Comparison of ENCODE assay signal across 13 cellular contexts in genomic region chr11:892106-892505, GRCh38. TPM values are rescaled to one million over a fixed set of nuclear protein-coding genes. Genes with fewer than 3 reads are reported as not detected.
DNase-seq lines count a peak whose midpoint lies in the region; ATAC-seq and TF ChIP-seq lines count a peak whose summit lies in the region.
"Had no signal": no experiment of that assay in that cellular context is flagged by ENCODE, and none has a peak within 500 bp of the region (broad histone marks: within the 10 kb centered on the region; RNA-seq: fewer than 3 reads in every experiment).

No MANE protein-coding gene starts in this region.

- no peaks in the 10 kb centered on the region for H3K27me3 Mint-ChIP-seq in brain
- H3K27me3 Mint-ChIP-seq in glutamatergic neuron (ENCODE audit: unreplicated experiment): peaks cover 19% of the 10 kb centered on the region

- no peaks in the 10 kb centered on the region for H3K9me3 Mint-ChIP-seq in brain
- H3K9me3 Mint-ChIP-seq in glutamatergic neuron (ENCODE audit: unreplicated experiment): peaks cover 4% of the 10 kb centered on the region
- H3K9me3 Mint-ChIP-seq: activated T-cell treated with anti-CD3 and anti-CD28 coated beads, Interleukin-2, amount 50 U/mL, for 4 hours had no signal

- DNase-seq in NCI-H82 (lab: John Stamatoyannopoulos, UW) (peak; percentile 21), NCI-H82 treated with DMSO at 0.1 percent for 48 hours (lab: John Stamatoyannopoulos, UW; ENCODE audit: unreplicated experiment) (no peak), retinal pigment epithelial cell (ENCODE audit: low read depth) (no peak), glutamatergic neuron (no peak)
- DNase-seq: activated CD4-positive, alpha-beta T cell treated with anti-CD3 and anti-CD28 coated beads for 4 hours; activated T-cell treated with anti-CD3 and anti-CD28 coated beads, Interleukin-2, amount 50 U/mL, for 4 hours; amygdala; DMS79 treated with DMSO at 0.1 percent for 48 hours; foreskin melanocyte; OCI-M1 had no signal

- H3K36me3 Mint-ChIP-seq in brain (peaks cover 4% of the 10 kb centered on the region), glutamatergic neuron (ENCODE audit: unreplicated experiment) (peaks cover 5% of the 10 kb centered on the region)

- TF ChIP-seq CTCF in brain (conservative IDR thresholded peaks at IDR 0.05) (no peak), retinal pigment epithelial cell (conservative IDR thresholded peaks at IDR 0.05; ENCODE audit: low read depth, low read length) (peak; percentile 38), glutamatergic neuron (IDR thresholded peaks at IDR 0.05; ENCODE audit: partially characterized antibody, unreplicated experiment) (no peak)

- ATAC-seq in GM19455 (IDR thresholded peaks at IDR 0.05; ENCODE audit: unreplicated experiment): no peak
- ATAC-seq: activated T-cell treated with anti-CD3 and anti-CD28 coated beads, Interleukin-2, amount 50 U/mL, for 4 hours had no signal

- H3K4me3 ChIP-seq in retinal pigment epithelial cell (ENCODE audit: low read length): no peak overlapping the region
- H3K4me3 ChIP-seq: vagina had no signal

- H3K4me1 Mint-ChIP-seq in brain (peaks cover 32% of the 10 kb centered on the region), glutamatergic neuron (ENCODE audit: low read depth, unreplicated experiment) (peaks cover 12% of the 10 kb centered on the region)

- H3K27ac Mint-ChIP-seq in brain: peak overlapping the region in 3 of 5 experiments; percentile 65 to 98 (median 80)
- no peak overlapping the region for H3K27ac Mint-ChIP-seq in glutamatergic neuron (ENCODE audit: unreplicated experiment)

- H3K4me3 Mint-ChIP-seq in brain (no peak overlapping the region), glutamatergic neuron (ENCODE audit: unreplicated experiment) (no peak overlapping the region)
- H3K4me3 Mint-ChIP-seq: activated T-cell treated with anti-CD3 and anti-CD28 coated beads, Interleukin-2, amount 50 U/mL, for 4 hours had no signal

RNA-seq across cellular contexts. Expression of gene CHID1, which starts 18.5 kb away (rescaled TPM):
- polyA plus RNA-seq in brain (ENCODE audit: insufficient read depth, low read depth, low replicate concordance): 74.6 TPM
- total RNA-seq in glutamatergic neuron (ENCODE audit: unreplicated experiment): 56.1 TPM

RNA-seq across cellular contexts. Expression of gene AP2A2, which starts 33.6 kb away (rescaled TPM):
- polyA plus RNA-seq in brain (ENCODE audit: insufficient read depth, low read depth, low replicate concordance): 67.3 TPM
- total RNA-seq in glutamatergic neuron (ENCODE audit: unreplicated experiment): 228 TPM

RNA-seq across cellular contexts. Expression of gene TSPAN4, which starts 49.5 kb away (rescaled TPM):
- polyA plus RNA-seq in brain (ENCODE audit: insufficient read depth, low read depth, low replicate concordance): 23.3 TPM
- total RNA-seq in glutamatergic neuron (ENCODE audit: unreplicated experiment): 82.5 TPM

RNA-seq across cellular contexts. Expression of gene POLR2L, which starts 49.8 kb away (rescaled TPM):
- polyA plus RNA-seq in brain (ENCODE audit: insufficient read depth, low read depth, low replicate concordance): 104 TPM
- total RNA-seq in glutamatergic neuron (ENCODE audit: unreplicated experiment): 106 TPM

RNA-seq across cellular contexts. Expression of gene CD151, which starts 59.4 kb away (rescaled TPM):
- 114 TPM for polyA plus RNA-seq in brain (ENCODE audit: insufficient read depth, low read depth, low replicate concordance)
- 346 TPM for total RNA-seq in glutamatergic neuron (ENCODE audit: unreplicated experiment)
